In the genomic region with DNA sequence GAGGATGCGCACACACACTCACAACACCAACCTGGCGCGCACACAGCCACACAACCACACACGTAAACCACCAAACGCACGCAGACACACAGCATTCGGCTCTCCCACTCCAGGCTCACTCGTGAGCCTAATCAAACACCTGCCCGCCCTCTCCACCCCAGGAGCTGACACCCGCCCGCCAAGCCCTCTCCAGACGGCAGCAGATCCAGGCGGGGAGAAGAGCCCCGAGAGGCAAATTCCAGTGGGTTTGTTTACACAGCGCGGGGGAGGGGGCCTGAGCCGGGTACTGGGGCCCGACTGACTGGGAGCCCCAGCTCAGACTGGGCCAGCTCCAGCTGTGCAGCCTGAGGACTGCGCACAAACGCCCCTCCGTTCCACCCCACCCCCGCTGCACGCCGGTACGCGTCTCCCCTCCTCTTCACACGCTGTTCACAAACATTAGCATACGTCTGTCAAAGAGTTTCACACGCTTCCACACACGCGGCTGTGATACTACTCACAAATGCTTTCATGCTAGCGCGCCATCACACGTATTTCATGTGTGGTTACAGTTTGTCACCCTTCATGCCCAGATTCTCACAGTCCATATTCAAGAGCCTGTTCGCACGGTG, we compare ENCODE assay signal across 6 cellular contexts. TPM values are rescaled to one million over a fixed set of nuclear protein-coding genes. Genes with fewer than 3 reads are reported as not detected.
DNase-seq lines count a peak whose midpoint lies in the region; ATAC-seq lines count a peak whose summit lies in the region.

No MANE protein-coding gene starts in this region.

- ATAC-seq in GM18502 (IDR thresholded peaks at IDR 0.05; ENCODE audit: poor library complexity, unreplicated experiment), result no peak

- H3K4me1 ChIP-seq in esophagus (ENCODE audit: control insufficient read depth in 2 of 2, insufficient read depth in 2 of 2, low read length in 1 of 2), result peaks cover 6 to 21% of the 10 kb centered on the region in 2 donors

- peak overlapping the region; percentile 60 to 96 for H3K4me3 ChIP-seq in esophagus (ENCODE audit: low read depth in 1 of 2, low read length in 2 of 2)

- WGBS in esophagus, 2 donors, result 6% methylated on average over 34 to 36 of the region's 36 CpGs

- peak overlapping the region; percentile 96 to 98 for H3K27ac ChIP-seq in esophagus (ENCODE audit: low read depth in 2 of 2, low read length in 1 of 2)

- H3K36me3 ChIP-seq in esophagus (ENCODE audit: control insufficient read depth in 2 of 2, insufficient read depth in 2 of 2, low read length in 1 of 2), result peaks cover 0 to 8% of the 10 kb centered on the region in 2 donors

- no peaks in the 10 kb centered on the region for H3K27me3 ChIP-seq in esophagus (ENCODE audit: control insufficient read depth in 1 of 2, insufficient read depth in 2 of 2, low read length in 2 of 2)

- peak; percentile 38 for DNase-seq in H4 (ENCODE audit: low spot score)
- peak; percentile 86 for DNase-seq in SW480 (ENCODE audit: low spot score)
- DNase-seq in putamen (ENCODE audit: low spot score), result peak; percentile 81
- no peak for DNase-seq in NCI-H446 (lab: John Stamatoyannopoulos, UW)

- H3K9me3 ChIP-seq in esophagus (ENCODE audit: control insufficient read depth in 2 of 2, insufficient read depth in 1 of 2, low read depth in 1 of 2, low read length in 1 of 2), result peaks cover 0 to 2% of the 10 kb centered on the region in 2 donors

RNA-seq across cellular contexts. Expression of a gene that starts 1.1 kb away (rescaled TPM):
- 14.6 and 28.0 TPM in 2 replicates for total RNA-seq in H4 (2014; rRNA removed; shearing (Covaris generic))
- 10 to 100 TPM; 32.9 to 48.1 TPM for polyA plus RNA-seq in esophagus

RNA-seq across cellular contexts. Expression of a gene that starts 9.1 kb away (rescaled TPM):
- 35.8 and 40.5 TPM in 2 replicates for total RNA-seq in H4 (2014; rRNA removed; shearing (Covaris generic))
- 10 to 100 TPM; 41.0 to 51.5 TPM for polyA plus RNA-seq in esophagus

RNA-seq across cellular contexts. Expression of a gene that starts 13.7 kb away (rescaled TPM):
- total RNA-seq in H4 (2014; rRNA removed; shearing (Covaris generic)), result 53.2 and 72.4 TPM in 2 replicates
- polyA plus RNA-seq in esophagus, result 100 to 1,000 TPM; 103 to 248 TPM

RNA-seq across cellular contexts. Expression of a gene that starts 46.5 kb away (rescaled TPM):
- 128 and 140 TPM in 2 replicates for total RNA-seq in H4 (2014; rRNA removed; shearing (Covaris generic))
- polyA plus RNA-seq in esophagus, result 100 to 1,000 TPM; 161 to 260 TPM

RNA-seq across cellular contexts. Expression of a gene that starts 47.0 kb away (rescaled TPM):
- 0.37 and 1.1 TPM in 2 replicates for total RNA-seq in H4 (2014; rRNA removed; shearing (Covaris generic))
- under 1 TPM; 0.19 to 0.47 TPM for polyA plus RNA-seq in esophagus

Comparison
In these comparisons a context has a peak if more than half of its experiments do, and no peak if none do; other contexts are left out.
1. DNase-seq: peak in H4 (single experiment), SW480 (single experiment) and putamen (single experiment); none in NCI-H446 (0 of 2).